ENCODE assay signal across 1 cellular context in genomic region chr1:167409183-167409582, GRCh38.
TF ChIP-seq lines count a peak whose summit lies in the region.

No MANE protein-coding gene starts in this region.

TF ChIP-seq in HepG2, 621 proteins besides CTCF, POLR2A, EP300 and RAD21 (continued from another document):
- TF ChIP-seq ZNF333 (CRISPR knock-in tag; IDR thresholded peaks at IDR 0.05; ENCODE audit: borderline replicate concordance) (no peak), ZNF530 (CRISPR knock-in tag; IDR thresholded peaks at IDR 0.05; ENCODE audit: low read depth) (no peak)
